Comparison of ENCODE assay signal across 12 cellular contexts in genomic region chr20:57716202-57716601, GRCh38. TPM values are rescaled to one million over a fixed set of nuclear protein-coding genes. Genes with fewer than 3 reads are reported as not detected.
DNase-seq lines count a peak whose midpoint lies in the region; ATAC-seq, FAIRE-seq and TF ChIP-seq lines count a peak whose summit lies in the region.
"Had no signal": no experiment of that assay in that cellular context is flagged by ENCODE, and none has a peak within 500 bp of the region (broad histone marks: within the 10 kb centered on the region; RNA-seq: fewer than 3 reads in every experiment).

No MANE protein-coding gene starts in this region.

- no peak for TF ChIP-seq POLR2A in prostate gland (IDR thresholded peaks at IDR 0.05)

- no peak overlapping the region for H3K9ac ChIP-seq in kidney (ENCODE audit: low read length in 2 of 2)

- FAIRE-seq in kidney (lab: Jason Lieb, UNC), result no peak

- no peaks in the 10 kb centered on the region for H3K27me3 ChIP-seq in prostate gland (replicated peaks; ENCODE audit: insufficient read depth)
- H3K27me3 ChIP-seq: hepatocyte had no signal

- H3K4me1 ChIP-seq in prostate gland (replicated peaks) (peaks cover 3% of the 10 kb centered on the region), kidney (ENCODE audit: control insufficient read depth in 1 of 2, insufficient read depth in 1 of 2, low read depth in 1 of 2, low read length in 2 of 2) (peaks cover 1 to 8% of the 10 kb centered on the region in 2 donors)

- ATAC-seq in HG03442 (IDR thresholded peaks at IDR 0.05; ENCODE audit: unreplicated experiment) (no peak), HG03196 (IDR thresholded peaks at IDR 0.05; ENCODE audit: unreplicated experiment) (no peak)
- ATAC-seq: CD8-positive, alpha-beta T cell had no signal

- TF ChIP-seq CTCF in prostate gland (IDR thresholded peaks at IDR 0.05) (no peak), kidney (IDR thresholded peaks at IDR 0.05; ENCODE audit: borderline replicate concordance, extremely low read depth, insufficient read depth) (no peak)

- no peaks in the 10 kb centered on the region for H3K36me3 ChIP-seq in prostate gland
- no peaks in the 10 kb centered on the region for H3K36me3 ChIP-seq in kidney (ENCODE audit: control insufficient read depth in 1 of 2, insufficient read depth in 2 of 2, low read length in 2 of 2)

- DNase-seq in EH (ENCODE audit: low read depth) (peak; percentile 79), RPMI7951 (ENCODE audit: low read depth) (peak; percentile 92), epithelial cell of prostate (ENCODE audit: low read depth, low spot score) (peak; percentile 54), prostate gland (ENCODE audit: low spot score) (no peak), kidney (no peak)
- DNase-seq in stimulated activated naive CD4-positive, alpha-beta T cell (lab: John Stamatoyannopoulos, UW), result no peak
- DNase-seq: activated CD4-positive, alpha-beta memory T cell treated with anti-CD3 and anti-CD28 coated beads for 36 hours; activated naive CD4-positive, alpha-beta T cell treated with Interleukin-2 at 50 U/mL for 16 hours; CD8-positive, alpha-beta T cell had no signal

- H3K27ac ChIP-seq in epithelial cell of prostate (peak overlapping the region; percentile 77), prostate gland (peak overlapping the region; percentile 77 to 99), kidney (ENCODE audit: low read depth in 2 of 2, low read length in 2 of 2) (no peak overlapping the region)
- H3K27ac ChIP-seq: hepatocyte had no signal

- H3K4me3 ChIP-seq in prostate gland (no peak overlapping the region), kidney (ENCODE audit: low read length in 2 of 2) (no peak overlapping the region)
- H3K4me3 ChIP-seq: hepatocyte had no signal

- WGBS in prostate gland, result 81% methylated on average over 3 of the region's 3 CpGs

- intact Hi-C loops in prostate gland (cut with DNase I) (loop anchor here (10.0 kb wide), 1 partner anchor 321 kb away; the partner anchor contains the start of gene RBM38), kidney (cut with DNase I) (no loop called here)

- H3K9me3 ChIP-seq in prostate gland, result no peaks in the 10 kb centered on the region
- H3K9me3 ChIP-seq in kidney (ENCODE audit: control insufficient read depth in 1 of 2, low read length in 2 of 2), result no peaks in the 10 kb centered on the region

RNA-seq across cellular contexts. Expression of gene PMEPA1, which starts 6.4 kb away (rescaled TPM):
- total RNA-seq in RPMI7951 (2014; rRNA removed; shearing (Covaris generic)), result 27.3 and 28.8 TPM in 2 replicates
- total RNA-seq in prostate gland, result 100 to 1,000 TPM in 1 of 2 donors, 10 to 100 TPM in 1; 96.5 to 245 TPM
- 30.4 TPM for total RNA-seq in kidney
- polyA plus RNA-seq in kidney (ENCODE audit: insufficient read depth, low read depth, low replicate concordance), result 12.9 TPM

Comparison
In these comparisons a context has a peak if more than half of its experiments do, and no peak if none do; other contexts are left out.
1. DNase-seq: peak in EH (single experiment), RPMI7951 (single experiment) and epithelial cell of prostate (single experiment); none in prostate gland (single experiment), kidney (single experiment) and stimulated activated naive CD4-positive, alpha-beta T cell (0 of 6).
2. H3K27ac ChIP-seq: peak in epithelial cell of prostate (single experiment) and prostate gland (2 of 2); none in kidney (0 of 2).